Comparison of ENCODE assay signal across 12 cellular contexts in genomic region chr20:58690351-58690750, GRCh38. TPM values are rescaled to one million over a fixed set of nuclear protein-coding genes. Genes with fewer than 3 reads are reported as not detected.
DNase-seq lines count a peak whose midpoint lies in the region; FAIRE-seq and TF ChIP-seq lines count a peak whose summit lies in the region.
"Had no signal": no experiment of that assay in that cellular context is flagged by ENCODE, and none has a peak within 500 bp of the region (broad histone marks: within the 10 kb centered on the region; RNA-seq: fewer than 3 reads in every experiment).

No MANE protein-coding gene starts in this region.

- H3K9me3 ChIP-seq in endothelial cell of umbilical vein (replicated peaks; ENCODE audit: control insufficient read depth, insufficient read depth, low read length) (no peaks in the 10 kb centered on the region), osteoblast (ENCODE audit: low read depth, low read length) (no peaks in the 10 kb centered on the region)

- FAIRE-seq in endothelial cell of umbilical vein (lab: Jason Lieb, UNC) = no peak
- FAIRE-seq: bronchial epithelial cell had no signal

- no peak for DNase-seq in HL-60 (ENCODE audit: low read depth in 1 of 2, low spot score in 1 of 2)
- no peak for DNase-seq in endothelial cell of umbilical vein (ENCODE audit: low read depth, low spot score)
- DNase-seq in osteoblast (ENCODE audit: insufficient read length, low spot score, missing footprints) = peak; percentile 88
- DNase-seq in NOMO-1 (lab: John Stamatoyannopoulos, UW; ENCODE audit: unreplicated experiment in 2 of 2) = no peak
- DNase-seq in DMS114 treated with DMSO at 0.1 percent for 48 hours (lab: John Stamatoyannopoulos, UW; ENCODE audit: unreplicated experiment) = no peak
- DNase-seq in DMS 273 (lab: John Stamatoyannopoulos, UW; ENCODE audit: unreplicated experiment) = no peak
- no peak for DNase-seq in caudate nucleus (lab: John Stamatoyannopoulos, UW)
- DNase-seq: NCI-H2081, posterior cingulate gyrus, T-helper 9 cell had no signal

- BruUV-seq in endothelial cell of umbilical vein (replicated peaks; lab: Mats Ljungman, UMichigan) = no TSS peak

- H3K36me3 ChIP-seq in ACC112 (ENCODE audit: insufficient read depth, low read length) (no peaks in the 10 kb centered on the region; the same call in 1 of the 2 replicates), endothelial cell of umbilical vein (ENCODE audit: control insufficient read depth in 2 of 2, extremely low read depth in 1 of 2, insufficient read depth in 2 of 2, low read length in 2 of 2) (no peaks in the 10 kb centered on the region), osteoblast (ENCODE audit: insufficient read depth, low read length) (peaks cover under 1% of the 10 kb centered on the region)

- no peak for TF ChIP-seq CTCF in HL-60 (IDR thresholded peaks at IDR 0.05; ENCODE audit: insufficient read depth, low read length)
- TF ChIP-seq CTCF in endothelial cell of umbilical vein (IDR thresholded peaks at IDR 0.05; ENCODE audit: extremely low read depth in 1 of 2, insufficient read depth in 1 of 2, low read depth in 1 of 2, low read length in 2 of 2) = no peak
- TF ChIP-seq CTCF in osteoblast (IDR thresholded peaks at IDR 0.05; ENCODE audit: extremely low read depth, low read depth, low read length) = no peak

- peaks cover 22% of the 10 kb centered on the region for H3K79me2 ChIP-seq in ACC112 (ENCODE audit: control insufficient read depth, insufficient read depth, low read length, unreplicated experiment)
- H3K79me2 ChIP-seq in endothelial cell of umbilical vein (ENCODE audit: control insufficient read depth, insufficient read depth, low read length) = peaks cover 4% of the 10 kb centered on the region
- H3K79me2 ChIP-seq in osteoblast (ENCODE audit: insufficient read depth, low read length) = peaks cover 18% of the 10 kb centered on the region

- TF ChIP-seq POLR2A in endothelial cell of umbilical vein (IDR thresholded peaks at IDR 0.05; ENCODE audit: low read depth, low read length) = no peak

- H3K9me1 ChIP-seq in endothelial cell of umbilical vein (replicated peaks; ENCODE audit: control insufficient read depth, extremely low read depth, insufficient read depth, low read length) = no peaks in the 10 kb centered on the region

- H3K4me2 ChIP-seq in endothelial cell of umbilical vein (ENCODE audit: insufficient read depth, low read length) (no peak overlapping the region), osteoblast (ENCODE audit: insufficient read depth, low read length) (peak overlapping the region; percentile 41)

- CTCF ChIA-PET in endothelial cell of umbilical vein (lab: Charles Lee) = interaction anchor here (1.1 to 2.1 kb wide), 3 partner anchors 12 to 209 kb away, joined by 3 to 14 read pairs (median 6); partner anchors contain the start of gene STX16

- dilution Hi-C loops in endothelial cell of umbilical vein (cut with MboI; ENCODE audit: extremely low pct_ligation_motif_present, low sequenced_read_pairs) = no loop called here

- H3K4me3 ChIP-seq in ACC112 (ENCODE audit: low read depth, low read length) (peak overlapping the region; percentile 46; the same call in 1 of the 2 replicates), HL-60 (replicated peaks; ENCODE audit: insufficient read depth, low read length) (no peak overlapping the region), endothelial cell of umbilical vein (replicated peaks in 1 of 3; ENCODE audit: insufficient read depth in 1 of 3, low read depth in 1 of 3, low read length in 3 of 3) (no peak overlapping the region), osteoblast (ENCODE audit: insufficient read depth, low read length) (peak overlapping the region; percentile 8)

- POLR2A ChIA-PET in endothelial cell of umbilical vein (lab: Charles Lee) = no interaction called here

- H4K20me1 ChIP-seq in endothelial cell of umbilical vein (replicated peaks; ENCODE audit: control insufficient read depth, extremely low read depth, insufficient read depth, low read length) (no peaks in the 10 kb centered on the region), osteoblast (ENCODE audit: insufficient read depth, low read length) (no peaks in the 10 kb centered on the region)

- intact Hi-C loops in endothelial cell of umbilical vein (cut with micrococcal nuclease) = loop anchor here (5.0 kb wide), 1 partner anchor 383 kb away; the partner anchor contains the start of gene RAB22A

- H3K4me1 ChIP-seq in ACC112 (ENCODE audit: control insufficient read depth, insufficient read depth, low read length, unreplicated experiment) (peaks cover 40% of the 10 kb centered on the region), endothelial cell of umbilical vein (ENCODE audit: control insufficient read depth, extremely low read depth, insufficient read depth, low read length) (peaks cover 14% of the 10 kb centered on the region), osteoblast (ENCODE audit: insufficient read depth, low read length) (peaks cover 23% of the 10 kb centered on the region)

- no peaks in the 10 kb centered on the region for H3K27me3 ChIP-seq in ACC112 (ENCODE audit: insufficient read depth, low read length)
- H3K27me3 ChIP-seq in HL-60 (ENCODE audit: insufficient read depth, poor library complexity, severe bottlenecking) = no peaks in the 10 kb centered on the region
- H3K27me3 ChIP-seq in endothelial cell of umbilical vein (ENCODE audit: control insufficient read depth in 2 of 2, insufficient read depth in 2 of 2, low read length in 2 of 2) = no peaks in the 10 kb centered on the region
- no peaks in the 10 kb centered on the region for H3K27me3 ChIP-seq in osteoblast (ENCODE audit: insufficient read depth, low read length)

- no peak overlapping the region for H3K9ac ChIP-seq in endothelial cell of umbilical vein (replicated peaks; ENCODE audit: extremely low read depth, insufficient read depth, low read length)

- H3K27ac ChIP-seq in ACC112 (ENCODE audit: low read depth, low read length) (peak overlapping the region; percentile 94), HL-60 (replicated peaks) (peak overlapping the region; percentile 58), endothelial cell of umbilical vein (ENCODE audit: insufficient read depth, low read depth, low read length) (no peak overlapping the region), osteoblast (ENCODE audit: low read depth, low read length) (peak overlapping the region; percentile 59), caudate nucleus (ENCODE audit: low read depth, low read length) (no peak overlapping the region)

- H2AFZ ChIP-seq in ACC112 (ENCODE audit: low read length, unreplicated experiment) (peak overlapping the region; percentile 86), endothelial cell of umbilical vein (ENCODE audit: low read depth, low read length) (peak overlapping the region; percentile 70), osteoblast (ENCODE audit: low read length) (peak overlapping the region; percentile 53)

TF ChIP-seq in endothelial cell of umbilical vein, 7 proteins besides CTCF, POLR2A, EP300 and RAD21:
- no peak for TF ChIP-seq GATA2 (IDR thresholded peaks at IDR 0.05; ENCODE audit: insufficient read depth, insufficient read length, low read depth, low read length)
- no peak for TF ChIP-seq MAX (IDR thresholded peaks at IDR 0.05; ENCODE audit: insufficient read depth, insufficient read length)
- TF ChIP-seq POLR2AphosphoS5 (IDR thresholded peaks at IDR 0.05; ENCODE audit: insufficient read depth, low read depth, low read length) = no peak
- TF ChIP-seq EZH2 (IDR thresholded peaks at IDR 0.05; ENCODE audit: borderline replicate concordance, low read depth, low read length, severe bottlenecking) = no peak
- TF ChIP-seq MYC (IDR thresholded peaks at IDR 0.05; ENCODE audit: low read depth, low read length) = no peak
- no peak for TF ChIP-seq JUN (IDR thresholded peaks at IDR 0.05; ENCODE audit: borderline replicate concordance, insufficient read depth, insufficient read length, low read depth)
- TF ChIP-seq FOS (IDR thresholded peaks at IDR 0.05; ENCODE audit: borderline replicate concordance, insufficient read depth, low read length) = no peak
TF ChIP-seq in endothelial cell of umbilical vein: peak in this region for 0.

RNA-seq across cellular contexts. Expression of gene NPEPL1, which starts 2.2 kb away (rescaled TPM):
- total RNA-seq in endothelial cell of umbilical vein (39.1 and 40.8 TPM in 2 replicates), osteoblast (26.8 and 29.7 TPM in 2 replicates)
- 22.5 and 22.6 TPM in 2 replicates for polyA plus RNA-seq in endothelial cell of umbilical vein
- polyA plus RNA-seq in endothelial cell of umbilical vein (2011; cell fraction: cytosol; rRNA removed) = 8.2 and 10.3 TPM in 2 replicates
- polyA plus RNA-seq in endothelial cell of umbilical vein (2011; cell fraction: nucleus; rRNA removed) = 90.6 and 118 TPM in 2 replicates
- 29.5 and 42.1 TPM in 2 replicates for polyA plus RNA-seq in endothelial cell of umbilical vein (2012)
- polyA minus RNA-seq in endothelial cell of umbilical vein = 16.8 and 19.1 TPM in 2 replicates
- 16.6 TPM for polyA minus RNA-seq in endothelial cell of umbilical vein (2011; cell fraction: cytosol; rRNA and poly(A)+ RNA removed)
- polyA minus RNA-seq in endothelial cell of umbilical vein (2011; cell fraction: nucleus; rRNA and poly(A)+ RNA removed) = 16.9 and 35.5 TPM in 2 replicates

RNA-seq across cellular contexts. Expression of gene STX16, which starts 39.3 kb away (rescaled TPM):
- total RNA-seq in endothelial cell of umbilical vein (58.5 and 63.5 TPM in 2 replicates), osteoblast (24.2 and 28.6 TPM in 2 replicates)
- polyA plus RNA-seq in endothelial cell of umbilical vein = 33.0 and 43.1 TPM in 2 replicates
- polyA plus RNA-seq in endothelial cell of umbilical vein (2011; cell fraction: cytosol; rRNA removed) = 36.8 and 43.5 TPM in 2 replicates
- 138 and 200 TPM in 2 replicates for polyA plus RNA-seq in endothelial cell of umbilical vein (2011; cell fraction: nucleus; rRNA removed)
- 60.7 and 62.4 TPM in 2 replicates for polyA plus RNA-seq in endothelial cell of umbilical vein (2012)
- polyA minus RNA-seq in endothelial cell of umbilical vein = 52.1 and 74.7 TPM in 2 replicates
- 15.7 TPM for polyA minus RNA-seq in endothelial cell of umbilical vein (2011; cell fraction: cytosol; rRNA and poly(A)+ RNA removed)
- polyA minus RNA-seq in endothelial cell of umbilical vein (2011; cell fraction: nucleus; rRNA and poly(A)+ RNA removed) = 39.8 and 43.1 TPM in 2 replicates

Comparison
In these comparisons a context has a peak if more than half of its experiments do, and no peak if none do; other contexts are left out.
1. H3K27ac ChIP-seq: peak in ACC112 (single experiment), HL-60 (single experiment) and osteoblast (single experiment); none in endothelial cell of umbilical vein (single experiment) and caudate nucleus (single experiment).
2. H3K4me3 ChIP-seq: peak in ACC112 (single experiment) and osteoblast (single experiment); none in HL-60 (single experiment) and endothelial cell of umbilical vein (0 of 3).
3. Peak in every context shown above with its lines, with median percentiles within 50 percentile points of each other: H2AFZ ChIP-seq.